1 cellular context compared by ENCODE assay signal in genomic region chr2:176269319-176270099, GRCh38.
A peak's percentile ranks its signal among the peaks of the same experiment; 100 is the strongest.
TF ChIP-seq lines count a peak whose summit lies in the region.

TSS of gene MTX2 (plus strand) at chr2:176269442. CDS start at chr2:176269630, 188 bp downstream.

TF ChIP-seq in HepG2, 621 proteins besides CTCF, POLR2A, EP300 and RAD21 (continued from another document and continues in another):
- TF ChIP-seq ZNF609 (CRISPR knock-in tag; IDR thresholded peaks at IDR 0.05; ENCODE audit: borderline replicate concordance) (no peak; the same call in 1 of the 2 replicates), SKIL (CRISPR knock-in tag; IDR thresholded peaks at IDR 0.05; ENCODE audit: borderline replicate concordance) (peak; percentile 73; the same call in 1 of the 2 replicates), FOXC1 (CRISPR knock-in tag; IDR thresholded peaks at IDR 0.05; ENCODE audit: borderline replicate concordance) (peak; percentile 94), ZBTB2 (CRISPR knock-in tag; IDR thresholded peaks at IDR 0.05; ENCODE audit: low read depth) (peak; percentile 88), HBP1 (CRISPR knock-in tag; IDR thresholded peaks at IDR 0.05; ENCODE audit: low read depth) (peak; percentile 91), MATR3 (CRISPR knock-in tag; IDR thresholded peaks at IDR 0.05) (no peak), HNRNPUL1 (IDR thresholded peaks at IDR 0.05; ENCODE audit: low read depth, low read length) (peak; percentile 51; the same call in 1 of the 2 replicates), TFDP1 (CRISPR knock-in tag; IDR thresholded peaks at IDR 0.05; ENCODE audit: borderline replicate concordance) (peak; percentile 84; the same call in 1 of the 2 replicates), ZNF703 (CRISPR knock-in tag; IDR thresholded peaks at IDR 0.05; ENCODE audit: borderline replicate concordance) (peak; percentile 93), HMGXB4 (CRISPR knock-in tag; IDR thresholded peaks at IDR 0.05; ENCODE audit: borderline replicate concordance in 1 of 2, low read depth in 1 of 2) (peak; percentile 87 to 93), ZNF543 (CRISPR knock-in tag; IDR thresholded peaks at IDR 0.05) (no peak; the same call in 1 of the 2 replicates), ZNF704 (CRISPR knock-in tag; IDR thresholded peaks at IDR 0.05; ENCODE audit: borderline replicate concordance) (peak; percentile 94), IRX3 (CRISPR knock-in tag; IDR thresholded peaks at IDR 0.05; ENCODE audit: borderline replicate concordance, low read depth) (peak; percentile 94; the same call in 1 of the 2 replicates), RNF2 (conservative IDR thresholded peaks at IDR 0.05; ENCODE audit: low read depth) (no peak; the same call in none of the 2 replicates), ZBTB43 (CRISPR knock-in tag; conservative IDR thresholded peaks at IDR 0.05) (peak; percentile 86; the same call in 1 of the 2 replicates), ZBTB42 (CRISPR knock-in tag; IDR thresholded peaks at IDR 0.05) (peak; percentile 64; the same call in 1 of the 2 replicates), LRRFIP1 (CRISPR knock-in tag; conservative IDR thresholded peaks at IDR 0.05) (no peak), ZNF891 (CRISPR knock-in tag; IDR thresholded peaks at IDR 0.05) (peak; percentile 98), ZNF143 (CRISPR knock-in tag; IDR thresholded peaks at IDR 0.05) (peak; percentile 53; the same call in 1 of the 2 replicates), ZNF646 (CRISPR knock-in tag; IDR thresholded peaks at IDR 0.05) (peak; percentile 80), MAX (IDR thresholded peaks at IDR 0.05) (peak; percentile 91), TAF1 (CRISPR knock-in tag; IDR thresholded peaks at IDR 0.05) (peak; percentile 93)
